8 cellular contexts compared by ENCODE assay signal in genomic region chr2:109612991-109613921, GRCh38. TPM values are rescaled to one million over a fixed set of nuclear protein-coding genes. Genes with fewer than 3 reads are reported as not detected.
DNase-seq lines count a peak whose midpoint lies in the region; ATAC-seq and TF ChIP-seq lines count a peak whose summit lies in the region.

No MANE protein-coding gene starts in this region.

- no peak for TF ChIP-seq CTCF in hepatocyte (IDR thresholded peaks at IDR 0.05; ENCODE audit: poor library complexity)
- no peak for TF ChIP-seq CTCF in prostate gland (IDR thresholded peaks at IDR 0.05)

- intact Hi-C loops in prostate gland (cut with DNase I), result loop anchor here (5.0 to 10.0 kb wide), 2 partner anchors 71 to 112 kb away; no protein-coding TSS in a partner anchor

- H3K9me2 ChIP-seq in hepatocyte (replicated peaks; ENCODE audit: insufficient read depth), result no peaks in the 10 kb centered on the region
- H3K9me2 ChIP-seq in Karpas-422 (replicated peaks; ENCODE audit: insufficient read depth, low read length), result no peaks in the 10 kb centered on the region

- H3K9me3 ChIP-seq in hepatocyte (ENCODE audit: low read depth), result no peaks in the 10 kb centered on the region
- H3K9me3 ChIP-seq in prostate gland, result no peaks in the 10 kb centered on the region
- H3K9me3 ChIP-seq in Karpas-422 (ENCODE audit: low read length), result no peaks in the 10 kb centered on the region

- H3K4me2 ChIP-seq in hepatocyte (peak overlapping the region; percentile 83), Karpas-422 (ENCODE audit: low read depth, low read length, poor library complexity, severe bottlenecking) (no peak overlapping the region)

- no peak for TF ChIP-seq POLR2A in prostate gland (IDR thresholded peaks at IDR 0.05)

- H3K4me3 ChIP-seq in hepatocyte (peak overlapping the region; percentile 32), prostate gland (peak overlapping the region; percentile 58 to 98), Karpas-422 (ENCODE audit: low read length) (no peak overlapping the region)

- no peaks in the 10 kb centered on the region for H3K36me3 ChIP-seq in hepatocyte (replicated peaks; ENCODE audit: insufficient read depth, low read depth)
- no peaks in the 10 kb centered on the region for H3K36me3 ChIP-seq in prostate gland
- H3K36me3 ChIP-seq in Karpas-422 (ENCODE audit: insufficient read depth, low read length), result no peaks in the 10 kb centered on the region

- no peak overlapping the region for H3K9ac ChIP-seq in Karpas-422 (ENCODE audit: low read length)

- H3K4me1 ChIP-seq in hepatocyte (ENCODE audit: insufficient read depth), result peaks cover 9% of the 10 kb centered on the region
- no peaks in the 10 kb centered on the region for H3K4me1 ChIP-seq in prostate gland (replicated peaks)
- no peaks in the 10 kb centered on the region for H3K4me1 ChIP-seq in Karpas-422 (ENCODE audit: low read length)

- H4K20me1 ChIP-seq in hepatocyte (ENCODE audit: insufficient read depth, poor library complexity, severe bottlenecking), result peaks cover 7% of the 10 kb centered on the region
- no peaks in the 10 kb centered on the region for H4K20me1 ChIP-seq in Karpas-422 (ENCODE audit: insufficient read depth, low read depth, low read length)

- H3K27me3 ChIP-seq in hepatocyte (no peaks in the 10 kb centered on the region), prostate gland (replicated peaks; ENCODE audit: insufficient read depth) (no peaks in the 10 kb centered on the region), Karpas-422 (ENCODE audit: low read length) (no peaks in the 10 kb centered on the region)

- H3K27ac ChIP-seq in angular gyrus (ENCODE audit: low read depth, low read length), result peak overlapping the region; percentile 82
- peak overlapping the region; percentile 98 for H3K27ac ChIP-seq in hepatocyte
- H3K27ac ChIP-seq in prostate gland, result peak overlapping the region; percentile 95 to 99
- H3K27ac ChIP-seq in Karpas-422 (ENCODE audit: low read length), result no peak overlapping the region

- DNase-seq in DMS 273 (lab: John Stamatoyannopoulos, UW; ENCODE audit: unreplicated experiment) (peak; percentile 78), HuH-7.5 (ENCODE audit: low spot score) (peak; percentile 43), hepatocyte (ENCODE audit: low spot score) (peak; percentile 75), prostate gland (ENCODE audit: low spot score) (peak; percentile 30), Karpas-422 (no peak), NCI-H446 treated with DMSO at 0.1 percent for 48 hours (lab: John Stamatoyannopoulos, UW) (no peak)

- WGBS in hepatocyte (ENCODE audit: low lambda C conversion rate, missing lambda C conversion rate), result 2% methylated on average over 47 of the region's 83 CpGs
- under 1% methylated on average over 52 of the region's 83 CpGs for WGBS in prostate gland

- H3K79me2 ChIP-seq in hepatocyte (peaks cover 83% of the 10 kb centered on the region), Karpas-422 (ENCODE audit: low read length) (no peaks in the 10 kb centered on the region)

- peak; percentile 15 for ATAC-seq in GM21423 (IDR thresholded peaks at IDR 0.05; ENCODE audit: unreplicated experiment)

- H2AFZ ChIP-seq in hepatocyte (peak overlapping the region; percentile 40), Karpas-422 (ENCODE audit: low read length) (no peak overlapping the region)

RNA-seq across cellular contexts. Expression of gene SEPTIN10, which starts 0.5 kb away (rescaled TPM):
- total RNA-seq in hepatocyte, result 49.3 and 58.7 TPM in 2 replicates
- 35.7 and 38.7 TPM in 2 replicates for polyA plus RNA-seq in hepatocyte
- 10 to 100 TPM; 66.3 to 94.9 TPM for total RNA-seq in prostate gland
- total RNA-seq in Karpas-422 (2014; rRNA removed; shearing (Covaris generic); ENCODE audit: low replicate concordance), result not detected in 2 replicates

RNA-seq across cellular contexts. Expression of gene SOWAHC, which starts 0.9 kb away (rescaled TPM):
- total RNA-seq in hepatocyte (26.2 and 26.5 TPM in 2 replicates), prostate gland (10 to 100 TPM; 20.7 to 24.9 TPM)
- 14.0 and 18.8 TPM in 2 replicates for polyA plus RNA-seq in hepatocyte
- total RNA-seq in Karpas-422 (2014; rRNA removed; shearing (Covaris generic); ENCODE audit: low replicate concordance), result not detected in 2 replicates

Comparison
In these comparisons a context has a peak if more than half of its experiments do, and no peak if none do; other contexts are left out.
1. DNase-seq: peak in DMS 273 (single experiment), HuH-7.5 (single experiment), hepatocyte (single experiment) and prostate gland (single experiment); none in Karpas-422 (single experiment) and NCI-H446 treated with DMSO at 0.1 percent for 48 hours (single experiment).
2. RNA of gene SEPTIN10, which starts 0.5 kb away (total RNA-seq): 66.3 to 94.9 TPM in prostate gland and 49.3 to 58.7 TPM in hepatocyte; not detected in Karpas-422; every median in the first group is over 10 times any median in the second.
3. RNA of gene SOWAHC, which starts 0.9 kb away (total RNA-seq): 26.2 to 26.5 TPM in hepatocyte and 20.7 to 24.9 TPM in prostate gland; not detected in Karpas-422; every median in the first group is over 10 times any median in the second.